In the genomic region with DNA sequence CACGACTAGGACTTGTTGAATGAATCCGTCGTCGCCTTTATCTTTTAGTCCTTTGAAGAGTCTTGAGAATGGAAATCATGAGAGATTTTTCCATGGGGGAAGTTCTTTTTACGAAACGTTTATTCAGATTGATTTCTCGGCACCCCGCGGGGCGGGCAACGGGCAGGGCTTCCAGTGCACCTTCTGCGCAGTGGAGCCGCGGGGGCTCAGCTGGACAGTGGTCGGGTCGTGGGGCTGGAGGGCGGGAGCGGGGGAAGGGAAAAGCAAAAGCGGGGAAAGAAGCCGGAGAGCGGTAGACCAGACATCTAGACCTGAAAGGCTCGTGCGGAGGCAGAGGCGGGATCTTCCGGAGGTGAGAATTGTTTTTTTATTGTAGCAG, we compare ENCODE assay signal across 8 cellular contexts.
DNase-seq lines count a peak whose midpoint lies in the region; ATAC-seq, FAIRE-seq and TF ChIP-seq lines count a peak whose summit lies in the region.
"Not testable (repeated sequence)": the region's sequence is repeated elsewhere in the genome, so short reads cannot be mapped to it uniquely, and the experiment has no call there.

No MANE protein-coding gene starts in this region.

- H3K4me3 ChIP-seq in astrocyte of the spinal cord (ENCODE audit: low read depth, low read length), result peak overlapping the region; percentile 35
- peak overlapping the region; percentile 33 to 47 (median 37) for H3K4me3 ChIP-seq in esophagus muscularis mucosa
- peak overlapping the region in 1 of 3 experiments; percentile 16 for H3K4me3 ChIP-seq in keratinocyte (ENCODE audit: control insufficient read depth in 2 of 3, extremely low read depth in 1 of 3, insufficient read depth in 2 of 3, low read depth in 1 of 3, low read length in 3 of 3)
- not testable (repeated sequence) for H3K4me3 ChIP-seq in trophoblast cell (ENCODE audit: low read depth, low read length)

- H3K4me1 Mint-ChIP-seq in CD4-positive, alpha-beta T cell (ENCODE audit: low read depth); T-cell: not testable (repeated sequence)

- not testable (repeated sequence) for H3K18ac ChIP-seq in trophoblast cell (ENCODE audit: low read length)

- not testable (repeated sequence) for H2BK120ac ChIP-seq in trophoblast cell (ENCODE audit: insufficient read depth, low read length, poor library complexity)

- not testable (repeated sequence) for FAIRE-seq in keratinocyte (lab: Jason Lieb, UNC)

- H3K4me2 ChIP-seq in keratinocyte (ENCODE audit: control insufficient read depth, extremely low read depth, insufficient read depth, low read depth, low read length) (peak overlapping the region; percentile 27), trophoblast cell (ENCODE audit: low read length) (peak overlapping the region; percentile 66)

- TF ChIP-seq POLR2A in esophagus muscularis mucosa (IDR thresholded peaks at IDR 0.05; ENCODE audit: low read depth), result not testable (repeated sequence)

- not testable (repeated sequence) for H3K36me3 Mint-ChIP-seq in CD4-positive, alpha-beta T cell (ENCODE audit: low read depth); T-cell

- intact Hi-C loops in CD4-positive, alpha-beta T cell (cut with DNase I, micrococcal nuclease); esophagus muscularis mucosa (cut with DNase I): not testable (repeated sequence)

- H3K27ac ChIP-seq in CD4-positive, alpha-beta T cell (ENCODE audit: low read depth, low read length); esophagus muscularis mucosa (replicated peaks in 1 of 4); keratinocyte (ENCODE audit: control insufficient read depth, insufficient read depth, low read length); trophoblast cell (ENCODE audit: low read depth, low read length): not testable (repeated sequence)

- H3K9me3 Mint-ChIP-seq in CD4-positive, alpha-beta T cell; T-cell: not testable (repeated sequence)

- not testable (repeated sequence) for H2AK5ac ChIP-seq in trophoblast cell (ENCODE audit: low read length)

- H3K4me3 Mint-ChIP-seq in CD4-positive, alpha-beta T cell, result peak overlapping the region; percentile 21
- H3K4me3 Mint-ChIP-seq in T-cell, result peak overlapping the region; percentile 67 to 82 (median 71)

- not testable (repeated sequence) for H2BK5ac ChIP-seq in trophoblast cell (ENCODE audit: low read depth, low read length, poor library complexity)

- DNase-seq in CD4-positive, alpha-beta T cell; esophagus muscularis mucosa (ENCODE audit: extremely low spot score); keratinocyte (ENCODE audit: low read depth, low spot score): not testable (repeated sequence)
- DNase-seq in T-cell (peak in 1 of 34 experiments; percentile 7), activated T-cell treated with anti-CD3 and anti-CD28 coated beads for 4 hours (peak; percentile 4), astrocyte of the spinal cord (ENCODE audit: low read depth, low spot score) (peak; percentile 1), trophoblast cell (peak in 1 of 2 donors; percentile 1)
- peak; percentile 21 for DNase-seq in stimulated activated naive CD8-positive, alpha-beta T cell treated with anti-CD3 and anti-CD28 coated beads, Interleukin-15, Interleukin-2, amounts not matched to agents 100 U/mL and 50 U/mL, for 24 hours

- WGBS in esophagus muscularis mucosa, result 3% methylated on average over 21 of the region's 25 CpGs
- WGBS in trophoblast cell (ENCODE audit: extremely low coverage, insufficient coverage, insufficient read length), result no CpG with 5 or more reads among the region's 25 CpGs

- H3K79me2 ChIP-seq in keratinocyte (ENCODE audit: control insufficient read depth, insufficient read depth, low read length); trophoblast cell (ENCODE audit: control insufficient read depth, insufficient read depth, low read length, poor library complexity): not testable (repeated sequence)

- not testable (repeated sequence) for H3K14ac ChIP-seq in trophoblast cell (ENCODE audit: low read length)

- ATAC-seq in CD4-positive, alpha-beta T cell (ENCODE audit: poor library complexity); stimulated activated naive CD8-positive, alpha-beta T cell treated with anti-CD3 and anti-CD28 coated beads, Interleukin-15, Interleukin-2, amounts not matched to agents 100 U/mL and 50 U/mL, for 24 hours: not testable (repeated sequence)
- ATAC-seq in T-cell (replicated peaks in 1 of 4), result peak in 2 of 4 experiments; percentile 29 to 41

- H3K9ac ChIP-seq in keratinocyte (ENCODE audit: control insufficient read depth, extremely low read depth, insufficient read depth, low read length); trophoblast cell (ENCODE audit: low read length): not testable (repeated sequence)

- H3K36me3 ChIP-seq in esophagus muscularis mucosa; keratinocyte (ENCODE audit: control insufficient read depth in 2 of 2, extremely low read depth in 1 of 2, insufficient read depth in 2 of 2, low read length in 2 of 2); trophoblast cell (ENCODE audit: control insufficient read depth in 1 of 2, insufficient read depth in 2 of 2, low read length in 2 of 2): not testable (repeated sequence)

- not testable (repeated sequence) for H3K27ac Mint-ChIP-seq in CD4-positive, alpha-beta T cell; T-cell

- not testable (repeated sequence) for H3K9me3 ChIP-seq in CD4-positive, alpha-beta T cell (ENCODE audit: control insufficient read depth, low read length); esophagus muscularis mucosa; keratinocyte (ENCODE audit: control insufficient read depth, low read depth, low read length); trophoblast cell (ENCODE audit: insufficient read depth, low read depth, low read length)

- not testable (repeated sequence) for H4K20me1 ChIP-seq in keratinocyte (ENCODE audit: control insufficient read depth, extremely low read depth, insufficient read depth, low read length)

- not testable (repeated sequence) for H2AFZ ChIP-seq in keratinocyte (ENCODE audit: control insufficient read depth, low read length); trophoblast cell (ENCODE audit: insufficient read depth, low read length, poor library complexity)

- H4K91ac ChIP-seq in trophoblast cell (ENCODE audit: low read depth, low read length), result not testable (repeated sequence)

- H2BK12ac ChIP-seq in trophoblast cell (ENCODE audit: low read length), result not testable (repeated sequence)

- not testable (repeated sequence) for H3K79me1 ChIP-seq in trophoblast cell (ENCODE audit: low read length)

- H4K8ac ChIP-seq in trophoblast cell (ENCODE audit: low read depth, low read length), result not testable (repeated sequence)

- not testable (repeated sequence) for H3K23ac ChIP-seq in trophoblast cell (ENCODE audit: low read length)

- H3K4ac ChIP-seq in trophoblast cell (ENCODE audit: low read depth, low read length), result not testable (repeated sequence)

- peaks cover 0 to 11% (median 10%) of the 10 kb centered on the region in 4 donors for H3K4me1 ChIP-seq in esophagus muscularis mucosa
- not testable (repeated sequence) for H3K4me1 ChIP-seq in keratinocyte (ENCODE audit: control insufficient read depth, extremely low read depth, insufficient read depth, low read length); trophoblast cell (ENCODE audit: control insufficient read depth in 1 of 2, insufficient read depth in 2 of 2, low read length in 2 of 2)

- H3K27me3 Mint-ChIP-seq in CD4-positive, alpha-beta T cell, result peaks cover 11% of the 10 kb centered on the region
- H3K27me3 Mint-ChIP-seq in T-cell, result not testable (repeated sequence)

- H3K27me3 ChIP-seq in CD4-positive, alpha-beta T cell (ENCODE audit: control insufficient read depth, insufficient read depth, low read length); keratinocyte (ENCODE audit: control insufficient read depth, extremely low read depth, insufficient read depth, low read length); trophoblast cell (ENCODE audit: insufficient read depth, low read length): not testable (repeated sequence)
- H3K27me3 ChIP-seq in esophagus muscularis mucosa, result peaks cover 0 to 15% (median 0%) of the 10 kb centered on the region in 4 donors

- TF ChIP-seq CTCF in CD4-positive, alpha-beta T cell (IDR thresholded peaks at IDR 0.05); astrocyte of the spinal cord (IDR thresholded peaks at IDR 0.05; ENCODE audit: low read depth, low read length); esophagus muscularis mucosa (IDR thresholded peaks at IDR 0.05); keratinocyte (optimal IDR thresholded peaks at IDR 0.05 in 1 of 3, IDR thresholded peaks at IDR 0.05 in 1 of 3, conservative IDR thresholded peaks at IDR 0.05 in 1 of 3; ENCODE audit: extremely low read depth in 1 of 3, insufficient read depth in 2 of 3, low read length in 3 of 3): not testable (repeated sequence)

- POLR2A ChIA-PET in CD4-positive, alpha-beta T cell (lab: Charles Lee); T-cell (lab: Charles Lee): not testable (repeated sequence)

- H4K12ac ChIP-seq in trophoblast cell (ENCODE audit: low read depth, low read length), result not testable (repeated sequence)

- dilution Hi-C loops in keratinocyte (cut with MboI; ENCODE audit: extremely low pct_ligation_motif_present, low sequenced_read_pairs), result not testable (repeated sequence)

- CTCF ChIA-PET in CD4-positive, alpha-beta T cell (lab: Charles Lee); T-cell (lab: Charles Lee): not testable (repeated sequence)

- in situ Hi-C loops in astrocyte of the spinal cord (cut with HindIII; ENCODE audit: low sequenced_read_pairs), result not testable (repeated sequence)

- H3K9me1 ChIP-seq in keratinocyte (ENCODE audit: control insufficient read depth, extremely low read depth, insufficient read depth, low read length), result not testable (repeated sequence)

- TF ChIP-seq EP300 in esophagus muscularis mucosa (IDR thresholded peaks at IDR 0.05), result not testable (repeated sequence)
